In the genomic region with DNA sequence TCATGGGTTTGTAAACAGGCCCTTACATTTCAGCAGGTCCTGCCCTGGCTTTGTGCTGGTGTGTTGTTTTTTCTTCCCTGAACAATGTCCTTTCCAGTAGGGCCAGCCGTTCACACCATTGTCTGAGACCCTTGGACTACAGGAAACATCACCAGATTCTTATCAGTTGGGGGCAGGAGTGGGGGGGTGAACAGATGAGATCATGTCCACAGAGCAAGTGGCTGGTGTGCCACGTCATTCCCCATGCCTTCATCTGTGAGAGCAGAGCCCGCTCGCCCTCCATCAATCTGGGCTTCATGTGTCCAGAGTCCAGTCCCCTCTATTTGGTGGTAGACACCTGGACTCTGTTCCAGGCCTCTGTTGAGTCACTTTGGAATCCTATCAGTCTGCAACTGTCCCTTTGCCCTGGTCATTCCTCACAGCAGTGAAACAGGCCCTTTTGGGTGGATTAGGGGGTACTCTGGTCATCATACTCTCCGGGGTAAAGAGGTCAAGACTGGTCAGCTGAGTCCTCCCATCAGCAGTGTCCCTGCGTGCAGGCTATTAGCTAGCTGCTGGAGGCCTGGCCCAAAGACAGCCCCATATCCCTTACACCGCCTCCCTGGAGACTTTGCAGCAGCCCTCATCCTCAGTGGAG, we compare ENCODE assay signal across 1 cellular context.
TF ChIP-seq lines count a peak whose summit lies in the region.

No MANE protein-coding gene starts in this region.

TF ChIP-seq in K562, 482 proteins besides CTCF, POLR2A, EP300 and RAD21 (continued from another document):
- TF ChIP-seq, protein P1, sequence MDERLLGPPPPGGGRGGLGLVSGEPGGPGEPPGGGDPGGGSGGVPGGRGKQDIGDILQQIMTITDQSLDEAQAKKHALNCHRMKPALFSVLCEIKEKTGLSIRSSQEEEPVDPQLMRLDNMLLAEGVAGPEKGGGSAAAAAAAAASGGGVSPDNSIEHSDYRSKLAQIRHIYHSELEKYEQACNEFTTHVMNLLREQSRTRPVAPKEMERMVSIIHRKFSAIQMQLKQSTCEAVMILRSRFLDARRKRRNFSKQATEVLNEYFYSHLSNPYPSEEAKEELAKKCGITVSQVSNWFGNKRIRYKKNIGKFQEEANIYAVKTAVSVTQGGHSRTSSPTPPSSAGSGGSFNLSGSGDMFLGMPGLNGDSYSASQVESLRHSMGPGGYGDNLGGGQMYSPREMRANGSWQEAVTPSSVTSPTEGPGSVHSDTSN (CRISPR knock-in tag; IDR thresholded peaks at IDR 0.05; ENCODE audit: low read depth): no peak
- TF ChIP-seq, protein P1 (tag; conservative IDR thresholded peaks at IDR 0.05; ENCODE audit: low read depth): no peak
- TF ChIP-seq ARHGAP35 (IDR thresholded peaks at IDR 0.05; ENCODE audit: partially characterized antibody) (no peak), MCM2 (IDR thresholded peaks at IDR 0.05; ENCODE audit: low read depth) (no peak), ZNF444 (CRISPR knock-in tag; IDR thresholded peaks at IDR 0.05) (no peak), SLC30A9 (CRISPR knock-in tag; IDR thresholded peaks at IDR 0.05) (no peak), CREM (IDR thresholded peaks at IDR 0.05; ENCODE audit: low read depth) (peak; percentile 21; the same call in 1 of the 2 replicates), ATF7 (IDR thresholded peaks at IDR 0.05) (peak; percentile 44; the same call in 1 of the 2 replicates), CBX2 (IDR thresholded peaks at IDR 0.05; ENCODE audit: insufficient read depth, low read length, poor library complexity, severe bottlenecking) (no peak), RFX5 (IDR thresholded peaks at IDR 0.05; ENCODE audit: low read depth, low read length) (no peak), FOS (IDR thresholded peaks at IDR 0.05; ENCODE audit: extremely low read depth, insufficient read length) (no peak), ZSCAN32 (CRISPR knock-in tag; IDR thresholded peaks at IDR 0.05) (no peak)
